ENCODE assay signal across 8 cellular contexts in the genomic region with DNA sequence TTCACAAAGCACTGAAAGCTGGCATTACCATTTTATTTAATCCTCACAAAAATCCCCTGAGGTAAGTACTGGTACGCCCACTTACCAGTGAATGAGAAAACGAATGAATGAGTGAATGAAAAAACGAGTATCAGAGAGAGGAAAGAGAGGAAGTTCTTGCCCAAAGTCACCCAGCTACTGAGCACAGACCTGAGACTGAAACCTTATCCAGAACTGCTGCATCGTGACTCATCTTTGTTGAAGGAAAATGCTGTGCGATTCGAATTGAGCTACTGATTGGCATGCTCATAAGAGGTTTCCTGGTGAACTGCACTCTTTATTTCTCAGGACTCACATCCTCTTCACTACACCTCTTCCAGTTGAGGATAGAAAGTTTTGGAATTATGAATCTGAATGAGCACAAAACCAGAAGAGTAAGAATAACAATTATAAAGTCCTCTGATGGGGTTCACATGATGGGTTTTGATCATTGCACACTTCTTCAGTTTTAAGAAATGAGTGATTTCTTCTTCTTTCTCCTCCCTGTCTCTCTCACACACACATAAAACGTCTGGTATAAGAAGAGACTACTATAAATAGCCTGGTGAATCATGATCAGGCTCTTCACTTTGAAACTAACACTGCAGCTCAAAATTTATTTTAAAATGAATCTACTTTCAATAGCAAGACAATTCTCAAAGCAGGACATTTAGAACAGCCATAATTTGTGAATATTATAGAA. TPM values are rescaled to one million over a fixed set of nuclear protein-coding genes. Genes with fewer than 3 reads are reported as not detected.
A peak's percentile ranks its signal among the peaks of the same experiment; 100 is the strongest.
DNase-seq lines count a peak whose midpoint lies in the region; ATAC-seq and TF ChIP-seq lines count a peak whose summit lies in the region.

No MANE protein-coding gene starts in this region.

- no peak overlapping the region for H3K27ac ChIP-seq in CD4-positive, CD25-positive, alpha-beta regulatory T cell (ENCODE audit: insufficient read depth, low read length, poor library complexity, severe bottlenecking)
- no peak overlapping the region for H3K27ac ChIP-seq in neural progenitor cell

- peak; percentile 22 to 29 for ATAC-seq in CD4-positive, CD25-positive, alpha-beta regulatory T cell (ENCODE audit: low read depth in 2 of 2)
- ATAC-seq in GM21526 (IDR thresholded peaks at IDR 0.05; ENCODE audit: low FRiP score, unreplicated experiment) (peak; percentile 38), GM19455 (IDR thresholded peaks at IDR 0.05; ENCODE audit: unreplicated experiment) (no peak), HG02981 (IDR thresholded peaks at IDR 0.05; ENCODE audit: unreplicated experiment) (no peak)
- ATAC-seq in activated naive CD8-positive, alpha-beta T cell treated with anti-CD3 and anti-CD28 coated beads, Interleukin-2, amount 50 U/mL, for 24 hours, result peak; percentile 58

- H3K27ac Mint-ChIP-seq in CD4-positive, CD25-positive, alpha-beta regulatory T cell, result peak overlapping the region; percentile 18 to 84 (median 44)
- H3K27ac Mint-ChIP-seq in activated naive CD8-positive, alpha-beta T cell treated with anti-CD3 and anti-CD28 coated beads, Interleukin-2, amount 50 U/mL, for 24 hours, result peak overlapping the region; percentile 88
- no peak overlapping the region for H3K27ac Mint-ChIP-seq in neural progenitor cell

- H3K79me2 ChIP-seq in neural progenitor cell (ENCODE audit: low read depth), result no peaks in the 10 kb centered on the region

- peaks cover 38% of the 10 kb centered on the region for H3K4me1 ChIP-seq in CD4-positive, CD25-positive, alpha-beta regulatory T cell (ENCODE audit: control insufficient read depth, insufficient read depth, low read length, poor library complexity, severe bottlenecking)
- H3K4me1 ChIP-seq in neural progenitor cell, result peaks cover 8% of the 10 kb centered on the region

- H2AFZ ChIP-seq in neural progenitor cell (replicated peaks), result peak overlapping the region; percentile 38

- peaks cover 3% of the 10 kb centered on the region for H3K36me3 Mint-ChIP-seq in CD4-positive, CD25-positive, alpha-beta regulatory T cell
- H3K36me3 Mint-ChIP-seq in activated naive CD8-positive, alpha-beta T cell treated with anti-CD3 and anti-CD28 coated beads, Interleukin-2, amount 50 U/mL, for 24 hours (ENCODE audit: low read depth), result peaks cover 73% of the 10 kb centered on the region
- H3K36me3 Mint-ChIP-seq in neural progenitor cell, result no peaks in the 10 kb centered on the region

- DNase-seq in CD4-positive, CD25-positive, alpha-beta regulatory T cell, result peak in 1 of 3 donors; percentile 63
- DNase-seq in Kasumi-1 (lab: John Stamatoyannopoulos, UW) (peak; percentile 16 to 25), neural progenitor cell (ENCODE audit: low spot score) (no peak), NCI-H1694 (lab: John Stamatoyannopoulos, UW) (no peak)
- peak; percentile 35 for DNase-seq in activated naive CD8-positive, alpha-beta T cell treated with anti-CD3 and anti-CD28 coated beads, Interleukin-2, amount 50 U/mL, for 24 hours

- H3K4me3 Mint-ChIP-seq in CD4-positive, CD25-positive, alpha-beta regulatory T cell, result peak overlapping the region in 3 of 4 donors; percentile 10 to 21 (median 10)
- peak overlapping the region; percentile 69 for H3K4me3 Mint-ChIP-seq in activated naive CD8-positive, alpha-beta T cell treated with anti-CD3 and anti-CD28 coated beads, Interleukin-2, amount 50 U/mL, for 24 hours
- no peak overlapping the region for H3K4me3 Mint-ChIP-seq in neural progenitor cell

- H3K36me3 ChIP-seq in CD4-positive, CD25-positive, alpha-beta regulatory T cell (ENCODE audit: control insufficient read depth, insufficient read depth, low read length), result no peaks in the 10 kb centered on the region
- H3K36me3 ChIP-seq in neural progenitor cell, result no peaks in the 10 kb centered on the region

- H3K4me2 ChIP-seq in neural progenitor cell, result no peak overlapping the region

- H3K9me3 ChIP-seq in CD4-positive, CD25-positive, alpha-beta regulatory T cell (ENCODE audit: control insufficient read depth in 2 of 2, low read length in 2 of 2), result no peaks in the 10 kb centered on the region
- no peaks in the 10 kb centered on the region for H3K9me3 ChIP-seq in neural progenitor cell (ENCODE audit: low read depth)

- H3K9me3 Mint-ChIP-seq in CD4-positive, CD25-positive, alpha-beta regulatory T cell, result no peaks in the 10 kb centered on the region
- H3K9me3 Mint-ChIP-seq in activated naive CD8-positive, alpha-beta T cell treated with anti-CD3 and anti-CD28 coated beads, Interleukin-2, amount 50 U/mL, for 24 hours, result no peaks in the 10 kb centered on the region
- H3K9me3 Mint-ChIP-seq in neural progenitor cell, result no peaks in the 10 kb centered on the region

- no peak for TF ChIP-seq CTCF in neural progenitor cell (IDR thresholded peaks at IDR 0.05)

- no peak overlapping the region for H3K9ac ChIP-seq in neural progenitor cell

- H3F3A ChIP-seq in neural progenitor cell (ENCODE audit: low read depth), result peaks cover 9% of the 10 kb centered on the region

- no peaks in the 10 kb centered on the region for H3K27me3 Mint-ChIP-seq in CD4-positive, CD25-positive, alpha-beta regulatory T cell
- no peaks in the 10 kb centered on the region for H3K27me3 Mint-ChIP-seq in activated naive CD8-positive, alpha-beta T cell treated with anti-CD3 and anti-CD28 coated beads, Interleukin-2, amount 50 U/mL, for 24 hours
- peaks cover 5% of the 10 kb centered on the region for H3K27me3 Mint-ChIP-seq in neural progenitor cell (ENCODE audit: insufficient read depth, low read depth)

- no peaks in the 10 kb centered on the region for H3K27me3 ChIP-seq in CD4-positive, CD25-positive, alpha-beta regulatory T cell (ENCODE audit: control insufficient read depth, insufficient read depth, low read length)
- no peaks in the 10 kb centered on the region for H3K27me3 ChIP-seq in neural progenitor cell

- no peaks in the 10 kb centered on the region for H4K20me1 ChIP-seq in neural progenitor cell (ENCODE audit: low read depth)

- peaks cover 41 to 74% (median 64%) of the 10 kb centered on the region in 4 donors for H3K4me1 Mint-ChIP-seq in CD4-positive, CD25-positive, alpha-beta regulatory T cell
- peaks cover 85% of the 10 kb centered on the region for H3K4me1 Mint-ChIP-seq in activated naive CD8-positive, alpha-beta T cell treated with anti-CD3 and anti-CD28 coated beads, Interleukin-2, amount 50 U/mL, for 24 hours
- H3K4me1 Mint-ChIP-seq in neural progenitor cell, result no peaks in the 10 kb centered on the region

- H3K4me3 ChIP-seq in CD4-positive, CD25-positive, alpha-beta regulatory T cell (ENCODE audit: low read depth, low read length), result peak overlapping the region; percentile 34
- H3K4me3 ChIP-seq in neural progenitor cell, result no peak overlapping the region

RNA-seq across cellular contexts. Expression of gene IL12RB2, which starts 32.1 kb away (rescaled TPM):
- 43.5 TPM for total RNA-seq in CD4-positive, CD25-positive, alpha-beta regulatory T cell
- 10 to 100 TPM; 11.9 to 20.1 (median 16.4) TPM for polyA plus RNA-seq in CD4-positive, CD25-positive, alpha-beta regulatory T cell
- total RNA-seq in neural progenitor cell (ENCODE audit: low replicate concordance), result 0.06 and 0.25 TPM in 2 replicates

Comparison
In these comparisons a context has a peak if more than half of its experiments do, and no peak if none do; other contexts are left out.
1. ATAC-seq: peak in CD4-positive, CD25-positive, alpha-beta regulatory T cell (2 of 2), GM21526 (single experiment) and activated naive CD8-positive, alpha-beta T cell treated with anti-CD3 and anti-CD28 coated beads, Interleukin-2, amount 50 U/mL, for 24 hours (single experiment); none in GM19455 (single experiment) and HG02981 (single experiment).
2. DNase-seq: peak in Kasumi-1 (2 of 2) and activated naive CD8-positive, alpha-beta T cell treated with anti-CD3 and anti-CD28 coated beads, Interleukin-2, amount 50 U/mL, for 24 hours (single experiment); none in neural progenitor cell (single experiment) and NCI-H1694 (single experiment).
3. RNA of gene IL12RB2, which starts 32.1 kb away (total RNA-seq): 43.5 TPM in CD4-positive, CD25-positive, alpha-beta regulatory T cell (single experiment); 0.06 to 0.25 TPM in neural progenitor cell; every median in the first group is over 10 times any median in the second.